ENCODE assay signal across 8 cellular contexts in the genomic region with DNA sequence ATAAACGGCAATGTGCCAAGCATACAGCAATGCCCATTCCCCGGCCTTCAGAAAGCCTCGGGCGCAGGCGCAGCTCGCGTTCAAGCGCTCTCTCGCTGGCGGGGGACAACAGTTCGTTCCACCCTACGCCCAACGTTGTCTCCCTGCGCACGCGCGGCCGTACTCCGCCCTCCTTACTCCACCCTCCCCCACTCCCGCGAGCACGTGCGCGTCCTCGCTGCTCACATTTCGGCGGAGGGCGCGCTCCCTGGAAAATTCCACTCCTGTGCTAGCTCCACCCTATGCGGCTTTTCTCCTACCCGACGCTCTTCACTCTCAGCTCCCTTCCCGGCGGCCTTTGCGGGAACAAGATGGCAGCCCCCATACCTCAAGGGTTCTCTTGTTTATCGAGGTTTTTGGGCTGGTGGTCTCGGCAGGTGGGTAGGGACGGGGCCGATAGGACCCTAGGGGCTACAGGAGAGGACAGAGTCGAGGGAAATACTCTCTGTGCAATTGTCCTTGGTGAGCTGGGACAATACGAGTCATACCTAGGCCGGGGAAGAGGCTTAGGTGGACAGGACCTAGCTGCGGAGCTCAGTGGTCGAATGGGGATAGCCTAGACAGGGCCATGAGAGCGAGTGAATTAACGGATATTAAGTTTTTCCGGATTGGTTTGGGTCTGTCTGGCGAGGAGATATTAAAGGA. TPM values are rescaled to one million over a fixed set of nuclear protein-coding genes. Genes with fewer than 3 reads are reported as not detected.
DNase-seq lines count a peak whose midpoint lies in the region; ATAC-seq and TF ChIP-seq lines count a peak whose summit lies in the region.
"Not testable (repeated sequence)": the region's sequence is repeated elsewhere in the genome, so short reads cannot be mapped to it uniquely, and the experiment has no call there.

A gene (plus strand): TSS at position 335 of the 684 bp plus-strand sequence. CDS start 16 bp downstream, at position 351.

- not testable (repeated sequence) for H3K27me3 Mint-ChIP-seq in T-cell

- TF ChIP-seq POLR2A in tibial nerve (IDR thresholded peaks at IDR 0.05): not testable (repeated sequence)

- H3K9ac ChIP-seq in trophoblast cell (ENCODE audit: low read length): not testable (repeated sequence)

- POLR2A ChIA-PET in T-cell (lab: Charles Lee): not testable (repeated sequence)

- intact Hi-C loops in cardiac septum (cut with DNase I): not testable (repeated sequence)

- H3K4me3 Mint-ChIP-seq in T-cell: peak within 1 kb of the TSS; percentile 84 to 90 (median 89)

- H3K4me1 Mint-ChIP-seq in T-cell: peaks cover 4 to 14% (median 12%) of the 10 kb centered on the region in 3 donors

- not testable (repeated sequence) for H3K9me3 Mint-ChIP-seq in T-cell

- 0 to 1% (median 1%) methylated on average over 47 to 48 of the region's 48 CpGs for WGBS in adipose tissue, 3 donors
- WGBS in trophoblast cell (ENCODE audit: extremely low coverage, insufficient coverage, insufficient read length): no CpG with 5 or more reads among the region's 48 CpGs
- WGBS in tibial nerve, 2 donors: 1% methylated on average over 47 to 48 of the region's 48 CpGs

- H4K12ac ChIP-seq in trophoblast cell (ENCODE audit: low read depth, low read length): peak within 1 kb of the TSS; percentile 73

- H3K79me1 ChIP-seq in trophoblast cell (ENCODE audit: low read length): not testable (repeated sequence)

- H3K9me3 ChIP-seq in trophoblast cell (ENCODE audit: insufficient read depth, low read depth, low read length); tibial nerve: not testable (repeated sequence)

- not testable (repeated sequence) for H3K27me3 ChIP-seq in trophoblast cell (ENCODE audit: insufficient read depth, low read length); tibial nerve

- not testable (repeated sequence) for TF ChIP-seq CTCF in GM13977 (IDR thresholded peaks at IDR 0.05; ENCODE audit: extremely low read depth, insufficient read depth, missing control alignments); tibial nerve (IDR thresholded peaks at IDR 0.05)

- H3K27ac ChIP-seq in adipose tissue (ENCODE audit: low read depth, low read length); trophoblast cell (ENCODE audit: low read depth, low read length): not testable (repeated sequence)
- H3K27ac ChIP-seq in tibial nerve: peak within 1 kb of the TSS; percentile 59 to 82 (median 74)

- DNase-seq in GM13977 (ENCODE audit: low spot score) (peak; percentile 90), NCI-H146 (lab: John Stamatoyannopoulos, UW) (peak; percentile 97), T-cell (peak; percentile 88 to 97 (median 94)), cardiac septum (ENCODE audit: low spot score) (peak; percentile 99), trophoblast cell (peak; percentile 97 to 99), tibial nerve (ENCODE audit: low spot score in 2 of 2) (peak; percentile 93 to 94)

- H2BK120ac ChIP-seq in trophoblast cell (ENCODE audit: insufficient read depth, low read length, poor library complexity): not testable (repeated sequence)

- in situ Hi-C loops in GM13977 (cut with MboI; ENCODE audit: low pct_unique_long_range_greater_than_20kb, low sequenced_read_pairs, unreplicated experiment): not testable (repeated sequence)

- peak within 1 kb of the TSS; percentile 59 for H2BK5ac ChIP-seq in trophoblast cell (ENCODE audit: low read depth, low read length, poor library complexity)

- not testable (repeated sequence) for H3K4ac ChIP-seq in trophoblast cell (ENCODE audit: low read depth, low read length)

- not testable (repeated sequence) for H3K79me2 ChIP-seq in trophoblast cell (ENCODE audit: control insufficient read depth, insufficient read depth, low read length, poor library complexity)

- peak within 1 kb of the TSS; percentile 81 for H3K14ac ChIP-seq in trophoblast cell (ENCODE audit: low read length)

- H3K4me3 ChIP-seq in trophoblast cell (ENCODE audit: low read depth, low read length): peak within 1 kb of the TSS; percentile 80
- H3K4me3 ChIP-seq in tibial nerve: peak within 1 kb of the TSS; percentile 42 to 58 (median 56)

- peak within 1 kb of the TSS; percentile 71 for H3K18ac ChIP-seq in trophoblast cell (ENCODE audit: low read length)

- H4K91ac ChIP-seq in trophoblast cell (ENCODE audit: low read depth, low read length): not testable (repeated sequence)

- peak; percentile 60 to 72 for TF ChIP-seq EP300 in tibial nerve (IDR thresholded peaks at IDR 0.05)

- H4K8ac ChIP-seq in trophoblast cell (ENCODE audit: low read depth, low read length): peak within 1 kb of the TSS; percentile 94

- H3K27ac Mint-ChIP-seq in T-cell: peak within 1 kb of the TSS; percentile 92 to 97

- not testable (repeated sequence) for H3K23ac ChIP-seq in trophoblast cell (ENCODE audit: low read length)

- H3K4me1 ChIP-seq in trophoblast cell (ENCODE audit: control insufficient read depth in 1 of 2, insufficient read depth in 2 of 2, low read length in 2 of 2); tibial nerve: not testable (repeated sequence)

- not testable (repeated sequence) for H2AK5ac ChIP-seq in trophoblast cell (ENCODE audit: low read length)

- not testable (repeated sequence) for H2BK12ac ChIP-seq in trophoblast cell (ENCODE audit: low read length)

- peak; percentile 95 for ATAC-seq in HG02870 (IDR thresholded peaks at IDR 0.05; ENCODE audit: unreplicated experiment)
- ATAC-seq in T-cell (replicated peaks in 1 of 4): peak; percentile 93 to 97 (median 95)

- CTCF ChIA-PET in T-cell (lab: Charles Lee): interaction anchor here in 1 of 2 donors (0.6 kb wide), 1 partner anchor 27 kb away, joined by 6 read pairs; no protein-coding TSS in a partner anchor

- H2AFZ ChIP-seq in trophoblast cell (ENCODE audit: insufficient read depth, low read length, poor library complexity): peak within 1 kb of the TSS; percentile 54

- H3K36me3 Mint-ChIP-seq in T-cell: not testable (repeated sequence)

- H3K4me2 ChIP-seq in trophoblast cell (ENCODE audit: low read length): peak within 1 kb of the TSS; percentile 65

- H3K36me3 ChIP-seq in trophoblast cell (ENCODE audit: control insufficient read depth in 1 of 2, insufficient read depth in 2 of 2, low read length in 2 of 2): not testable (repeated sequence)
- H3K36me3 ChIP-seq in tibial nerve: peaks cover 0 to 20% (median 0%) of the 10 kb centered on the region in 3 donors

RNA-seq across cellular contexts. Expression of the gene that starts here (rescaled TPM):
- 10 to 100 TPM; 16.3 to 21.7 (median 19.5) TPM for total RNA-seq in T-cell
- 10 to 100 TPM; 31.3 to 41.4 (median 32.5) TPM for polyA plus RNA-seq in adipose tissue
- total RNA-seq in cardiac septum: 26.3 TPM
- polyA plus RNA-seq in trophoblast cell (2013): 51.6 and 53.7 TPM in 2 replicates
- 10 to 100 TPM; 17.4 to 29.3 (median 24.2) TPM for total RNA-seq in tibial nerve
